ENCODE assay signal across 8 cellular contexts in the genomic region with DNA sequence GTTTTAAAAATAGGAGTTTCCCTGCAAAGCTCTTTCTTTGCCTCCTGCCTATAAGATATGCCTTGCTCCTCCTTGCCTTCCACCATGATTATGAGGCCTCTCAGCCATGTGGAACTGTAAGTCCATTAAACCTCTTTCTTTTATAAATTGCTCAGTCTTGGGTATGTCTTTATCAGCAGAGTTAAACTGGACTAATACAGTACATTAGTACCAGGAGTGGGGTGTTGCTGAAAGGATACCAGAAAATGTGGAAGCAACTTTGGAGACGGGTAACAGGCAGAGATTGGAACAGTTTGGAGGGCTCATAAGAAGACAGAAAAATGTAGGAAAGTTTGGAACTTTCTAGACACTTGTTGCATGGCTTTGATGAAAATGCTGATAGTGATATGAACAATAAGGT.
"Had no signal": no experiment of that assay in that cellular context is flagged by ENCODE, and none has a peak within 500 bp of the region (broad histone marks: within the 10 kb centered on the region; RNA-seq: fewer than 3 reads in every experiment).

No MANE protein-coding gene starts in this region.

- FAIRE-seq: G401.6, GM12878, GM12891, GM12892, GM18507, GM19239 had no signal

- H3K4me3 ChIP-seq: GM12878 had no signal

- ATAC-seq: GM12878 had no signal

- DNase-seq: GDM1, GF-D8 had no signal
